In genomic region chr11:61739966-61740365, GRCh38 we compare ENCODE assay signal across 2 cellular contexts.
TF ChIP-seq lines count a peak whose summit lies in the region.

No MANE protein-coding gene starts in this region.

TF ChIP-seq in GM23338, 12 proteins besides CTCF, POLR2A, EP300 and RAD21 (continued from another document):
- TF ChIP-seq REST (IDR thresholded peaks at IDR 0.05; ENCODE audit: unreplicated experiment) = no peak
- no peak for TF ChIP-seq ZNF462 (CRISPR knock-in tag; IDR thresholded peaks at IDR 0.05)
- TF ChIP-seq ZNF114 (CRISPR knock-in tag; IDR thresholded peaks at IDR 0.05) = no peak
- no peak for TF ChIP-seq CREB1 (CRISPR knock-in tag; IDR thresholded peaks at IDR 0.05; ENCODE audit: low read depth)
- no peak for TF ChIP-seq EZH2 (IDR thresholded peaks at IDR 0.05; ENCODE audit: low read depth, unreplicated experiment)
- no peak for TF ChIP-seq STAT1 (IDR thresholded peaks at IDR 0.05; ENCODE audit: unreplicated experiment)
- no peak for TF ChIP-seq EZH2phosphoT487 (IDR thresholded peaks at IDR 0.05; ENCODE audit: unreplicated experiment)
- TF ChIP-seq NANOG (IDR thresholded peaks at IDR 0.05; ENCODE audit: borderline replicate concordance) = no peak

TF ChIP-seq in WTC11, 78 proteins besides CTCF, POLR2A, EP300 and RAD21 (continued from another document):
- no peak for TF ChIP-seq AFF4 (CRISPR knock-in tag; IDR thresholded peaks at IDR 0.05; ENCODE audit: borderline replicate concordance)
- TF ChIP-seq FOXP1 (CRISPR knock-in tag; IDR thresholded peaks at IDR 0.05; ENCODE audit: borderline replicate concordance) = no peak
